In the genomic region with DNA sequence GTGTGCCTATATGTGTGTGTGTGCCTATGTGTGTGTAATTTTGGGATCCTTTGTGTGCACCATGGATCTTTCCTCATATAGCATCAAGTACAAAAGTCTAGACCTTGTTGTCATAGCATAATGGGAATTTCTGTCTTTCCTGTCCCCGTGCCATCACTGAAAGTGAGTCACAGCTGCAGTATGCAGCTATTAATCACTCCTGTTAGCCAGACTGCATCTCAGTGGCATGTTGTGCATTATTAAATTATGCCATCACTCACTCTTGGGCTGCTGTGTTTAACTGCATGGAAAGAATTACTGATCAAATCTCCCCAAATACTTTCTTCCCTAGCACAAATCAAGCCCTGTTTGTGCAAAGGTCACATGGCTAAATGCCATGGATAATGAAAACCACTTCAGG, we compare ENCODE assay signal across 20 cellular contexts.
"Had no signal": no experiment of that assay in that cellular context is flagged by ENCODE, and none has a peak within 500 bp of the region (broad histone marks: within the 10 kb centered on the region; RNA-seq: fewer than 3 reads in every experiment).

No MANE protein-coding gene starts in this region.

- H3K36me3 ChIP-seq: gastrocnemius medialis, heart right ventricle had no signal

- H3K27me3 Mint-ChIP-seq: activated B cell treated with CpG ODN at 0.5 μM for 24 hours; activated CD4-positive, alpha-beta T cell treated with anti-CD3 and anti-CD28 coated beads, Interleukin-2, amount 10 ng/mL, durations not matched to agents 24 days and 14 days; dendritic cell treated with granulocyte-macrophage colony-stimulating factor and Interleukin-4, amounts not matched to agents 40 ng/mL and 50 ng/mL, for 4 days; effector memory CD8-positive, alpha-beta T cell had no signal

- H3K27ac Mint-ChIP-seq: activated B cell treated with CpG ODN at 0.5 μM for 24 hours; activated CD4-positive, alpha-beta T cell treated with anti-CD3 and anti-CD28 coated beads, Interleukin-2, amount 10 ng/mL, durations not matched to agents 24 days and 14 days; activated CD8-positive, alpha-beta T cell treated with anti-CD3 and anti-CD28 coated beads, Interleukin-2, amount 10 ng/mL, durations not matched to agents 7 days and 5 days; activated naive CD4-positive, alpha-beta T cell treated with anti-CD3 and anti-CD28 coated beads, Interleukin-2, amount 50 U/mL, for 72 hours; dendritic cell treated with granulocyte-macrophage colony-stimulating factor and Interleukin-4, amounts not matched to agents 40 ng/mL and 50 ng/mL, for 4 days; effector memory CD8-positive, alpha-beta T cell; naive B cell; stimulated activated effector memory CD8-positive, alpha-beta T cell treated with anti-CD3 and anti-CD28 coated beads, Interleukin-12 subunit alpha, Interleukin-12 subunit beta, amount 100 ng/mL, for 72 hours had no signal

- FAIRE-seq: islet of Langerhans had no signal

- DNase-seq: activated B cell treated with CpG ODN at 0.5 μM for 24 hours; activated CD4-positive, alpha-beta T cell treated with anti-CD3 and anti-CD28 coated beads, Interleukin-2, amount 10 ng/mL, durations not matched to agents 24 days and 14 days; activated CD8-positive, alpha-beta memory T cell treated with anti-CD3 and anti-CD28 coated beads, Interleukin-2, amount 50 U/mL, for 4 hours; activated CD8-positive, alpha-beta T cell treated with anti-CD3 and anti-CD28 coated beads, Interleukin-2, amount 10 ng/mL, durations not matched to agents 7 days and 5 days; activated effector memory CD4-positive, alpha-beta T cell treated with anti-CD3 and anti-CD28 coated beads, Interleukin-2, amount 50 U/mL, for 16 hours; activated T-cell treated with anti-CD3 and anti-CD28 coated beads, Interleukin-2, amount 50 U/mL, for 48 hours; amniotic stem cell; cerebellar nuclear complex; effector memory CD8-positive, alpha-beta T cell; gastrocnemius medialis; heart right ventricle; naive B cell had no signal

- H3K36me3 Mint-ChIP-seq: activated naive CD4-positive, alpha-beta T cell treated with anti-CD3 and anti-CD28 coated beads, Interleukin-2, amount 50 U/mL, for 72 hours; brain; naive B cell; stimulated activated effector memory CD8-positive, alpha-beta T cell treated with anti-CD3 and anti-CD28 coated beads, Interleukin-12 subunit alpha, Interleukin-12 subunit beta, amount 100 ng/mL, for 72 hours had no signal

- H3K27ac ChIP-seq: epithelial cell of prostate, gastrocnemius medialis, heart right ventricle, parathyroid adenoma had no signal

- H2AFZ ChIP-seq: parathyroid adenoma had no signal

- H3K4me1 ChIP-seq: gastrocnemius medialis, heart right ventricle, parathyroid adenoma had no signal

- ATAC-seq: activated CD8-positive, alpha-beta T cell treated with anti-CD3 and anti-CD28 coated beads, Interleukin-2, amount 10 ng/mL, durations not matched to agents 7 days and 5 days; activated naive CD4-positive, alpha-beta T cell treated with anti-CD3 and anti-CD28 coated beads, Interleukin-2, amount 50 U/mL, for 72 hours; effector memory CD8-positive, alpha-beta T cell; gastrocnemius medialis; heart right ventricle; left lobe of liver; stimulated activated effector memory CD8-positive, alpha-beta T cell treated with anti-CD3 and anti-CD28 coated beads, Interleukin-12 subunit alpha, Interleukin-12 subunit beta, amount 100 ng/mL, for 72 hours had no signal

- H3K4me3 Mint-ChIP-seq: activated B cell treated with CpG ODN at 0.5 μM for 24 hours; activated CD4-positive, alpha-beta T cell treated with anti-CD3 and anti-CD28 coated beads, Interleukin-2, amount 10 ng/mL, durations not matched to agents 24 days and 14 days; activated CD8-positive, alpha-beta T cell treated with anti-CD3 and anti-CD28 coated beads, Interleukin-2, amount 10 ng/mL, durations not matched to agents 7 days and 5 days; brain; dendritic cell treated with granulocyte-macrophage colony-stimulating factor and Interleukin-4, amounts not matched to agents 40 ng/mL and 50 ng/mL, for 4 days; effector memory CD8-positive, alpha-beta T cell; naive B cell; stimulated activated effector memory CD8-positive, alpha-beta T cell treated with anti-CD3 and anti-CD28 coated beads, Interleukin-12 subunit alpha, Interleukin-12 subunit beta, amount 100 ng/mL, for 72 hours had no signal

- H3K9me3 ChIP-seq: gastrocnemius medialis had no signal

- H3K9ac ChIP-seq: parathyroid adenoma had no signal

- H3K9me3 Mint-ChIP-seq: activated B cell treated with CpG ODN at 0.5 μM for 24 hours; activated CD4-positive, alpha-beta T cell treated with anti-CD3 and anti-CD28 coated beads, Interleukin-2, amount 10 ng/mL, durations not matched to agents 24 days and 14 days; dendritic cell treated with granulocyte-macrophage colony-stimulating factor and Interleukin-4, amounts not matched to agents 40 ng/mL and 50 ng/mL, for 4 days had no signal

- H3K79me2 ChIP-seq: parathyroid adenoma had no signal

- H3K4me3 ChIP-seq: gastrocnemius medialis, heart right ventricle had no signal

- H3K4me1 Mint-ChIP-seq: activated B cell treated with CpG ODN at 0.5 μM for 24 hours; activated CD4-positive, alpha-beta T cell treated with anti-CD3 and anti-CD28 coated beads, Interleukin-2, amount 10 ng/mL, durations not matched to agents 24 days and 14 days; brain; naive B cell; stimulated activated effector memory CD8-positive, alpha-beta T cell treated with anti-CD3 and anti-CD28 coated beads, Interleukin-12 subunit alpha, Interleukin-12 subunit beta, amount 100 ng/mL, for 72 hours had no signal
